1 cellular context compared by ENCODE assay signal in genomic region chr9:124834586-124834985, GRCh38.
TF ChIP-seq lines count a peak whose summit lies in the region.

No MANE protein-coding gene starts in this region.

TF ChIP-seq in HepG2, 621 proteins besides CTCF, POLR2A, EP300 and RAD21 (continues in another document):
- TF ChIP-seq ZBTB26 (CRISPR knock-in tag; IDR thresholded peaks at IDR 0.05; ENCODE audit: borderline replicate concordance), result no peak
- TF ChIP-seq IRF2 (CRISPR knock-in tag; IDR thresholded peaks at IDR 0.05), result no peak
- no peak for TF ChIP-seq POLR2G (IDR thresholded peaks at IDR 0.05; ENCODE audit: low read depth, low read length)
- no peak for TF ChIP-seq MTA3 (CRISPR knock-in tag; IDR thresholded peaks at IDR 0.05)
- TF ChIP-seq BATF2 (CRISPR knock-in tag; IDR thresholded peaks at IDR 0.05), result no peak
- no peak for TF ChIP-seq FOXK1 (CRISPR knock-in tag; IDR thresholded peaks at IDR 0.05; ENCODE audit: borderline replicate concordance, low read depth)
- no peak for TF ChIP-seq KDM1A (CRISPR knock-in tag; IDR thresholded peaks at IDR 0.05)
- TF ChIP-seq ZNF513 (CRISPR knock-in tag; conservative IDR thresholded peaks at IDR 0.05), result no peak
- TF ChIP-seq ZNF3 (CRISPR knock-in tag; IDR thresholded peaks at IDR 0.05), result no peak
- no peak for TF ChIP-seq HOXA9 (CRISPR knock-in tag; IDR thresholded peaks at IDR 0.05; ENCODE audit: borderline replicate concordance)
- TF ChIP-seq ZFX (CRISPR knock-in tag; IDR thresholded peaks at IDR 0.05; ENCODE audit: low read depth), result peak; percentile 34; the same call in 1 of the 2 replicates
- TF ChIP-seq ZSCAN25 (CRISPR knock-in tag; IDR thresholded peaks at IDR 0.05), result no peak
- TF ChIP-seq ZHX1 (CRISPR knock-in tag; IDR thresholded peaks at IDR 0.05; ENCODE audit: low read depth), result no peak
- peak; percentile 79 for TF ChIP-seq ZNF629 (CRISPR knock-in tag; conservative IDR thresholded peaks at IDR 0.05)
- TF ChIP-seq ZBTB7B (CRISPR knock-in tag; IDR thresholded peaks at IDR 0.05), result no peak
- TF ChIP-seq IRF1 (CRISPR knock-in tag; IDR thresholded peaks at IDR 0.05; ENCODE audit: low read depth), result no peak
- TF ChIP-seq KDM5B (CRISPR knock-in tag; IDR thresholded peaks at IDR 0.05; ENCODE audit: borderline replicate concordance), result 0 out of 2 replicates have a peak, but pooled peaks have one; percentile 42
- no peak for TF ChIP-seq KAT7 (CRISPR knock-in tag; IDR thresholded peaks at IDR 0.05; ENCODE audit: borderline replicate concordance)
- TF ChIP-seq HNRNPL (IDR thresholded peaks at IDR 0.05; ENCODE audit: low read depth, low read length), result 0 out of 2 replicates have a peak, but pooled peaks have one; percentile 29
- TF ChIP-seq GLMP (CRISPR knock-in tag; IDR thresholded peaks at IDR 0.05; ENCODE audit: borderline replicate concordance), result no peak
- TF ChIP-seq BORCS8-MEF2B (CRISPR knock-in tag; IDR thresholded peaks at IDR 0.05), result no peak
- TF ChIP-seq ZBTB2 (CRISPR knock-in tag; IDR thresholded peaks at IDR 0.05; ENCODE audit: low read depth), result no peak
- peak; percentile 19; the same call in 1 of the 2 replicates for TF ChIP-seq ARID4A (CRISPR knock-in tag; IDR thresholded peaks at IDR 0.05; ENCODE audit: borderline replicate concordance)
- 0 out of 2 replicates have a peak, but pooled peaks have one; percentile 9 for TF ChIP-seq SAP130 (CRISPR knock-in tag; IDR thresholded peaks at IDR 0.05; ENCODE audit: low read depth)
- TF ChIP-seq PCBP1 (IDR thresholded peaks at IDR 0.05; ENCODE audit: borderline replicate concordance, low read depth, low read length), result no peak
- no peak for TF ChIP-seq TFAP4 (IDR thresholded peaks at IDR 0.05; ENCODE audit: borderline replicate concordance, low read depth)
- no peak for TF ChIP-seq MBNL3 (CRISPR knock-in tag; conservative IDR thresholded peaks at IDR 0.05)
- no peak for TF ChIP-seq IKZF4 (CRISPR knock-in tag; IDR thresholded peaks at IDR 0.05; ENCODE audit: borderline replicate concordance, low read depth, not compliant biosample characterization)
- TF ChIP-seq MXD1 (CRISPR knock-in tag; IDR thresholded peaks at IDR 0.05), result no peak
- TF ChIP-seq AGO2 (optimal IDR thresholded peaks at IDR 0.05; ENCODE audit: low read depth, low read length), result no peak
- no peak for TF ChIP-seq ZNF670 (CRISPR knock-in tag; IDR thresholded peaks at IDR 0.05; ENCODE audit: borderline replicate concordance)
- no peak for TF ChIP-seq XBP1 (CRISPR knock-in tag; IDR thresholded peaks at IDR 0.05)
- TF ChIP-seq USF2 (IDR thresholded peaks at IDR 0.05; ENCODE audit: low read depth, low read length), result no peak
- no peak for TF ChIP-seq USF2 (CRISPR knock-in tag; IDR thresholded peaks at IDR 0.05; ENCODE audit: borderline replicate concordance)
- 0 out of 2 replicates have a peak, but pooled peaks have one; percentile 16 for TF ChIP-seq BCL3 (CRISPR knock-in tag; IDR thresholded peaks at IDR 0.05)
- TF ChIP-seq TBX2 (CRISPR knock-in tag; IDR thresholded peaks at IDR 0.05; ENCODE audit: borderline replicate concordance), result peak; percentile 39; the same call in 1 of the 2 replicates
- TF ChIP-seq ESRRA (CRISPR knock-in tag; IDR thresholded peaks at IDR 0.05; ENCODE audit: low read depth), result no peak
- TF ChIP-seq ZC3H13 (CRISPR knock-in tag; IDR thresholded peaks at IDR 0.05), result no peak
- TF ChIP-seq ZNF549 (CRISPR knock-in tag; IDR thresholded peaks at IDR 0.05), result no peak
- no peak for TF ChIP-seq MAF1 (CRISPR knock-in tag; IDR thresholded peaks at IDR 0.05; ENCODE audit: borderline replicate concordance)
- no peak for TF ChIP-seq ZNF329 (CRISPR knock-in tag; IDR thresholded peaks at IDR 0.05; ENCODE audit: low read depth)
